ENCODE assay signal across 8 cellular contexts in the genomic region with DNA sequence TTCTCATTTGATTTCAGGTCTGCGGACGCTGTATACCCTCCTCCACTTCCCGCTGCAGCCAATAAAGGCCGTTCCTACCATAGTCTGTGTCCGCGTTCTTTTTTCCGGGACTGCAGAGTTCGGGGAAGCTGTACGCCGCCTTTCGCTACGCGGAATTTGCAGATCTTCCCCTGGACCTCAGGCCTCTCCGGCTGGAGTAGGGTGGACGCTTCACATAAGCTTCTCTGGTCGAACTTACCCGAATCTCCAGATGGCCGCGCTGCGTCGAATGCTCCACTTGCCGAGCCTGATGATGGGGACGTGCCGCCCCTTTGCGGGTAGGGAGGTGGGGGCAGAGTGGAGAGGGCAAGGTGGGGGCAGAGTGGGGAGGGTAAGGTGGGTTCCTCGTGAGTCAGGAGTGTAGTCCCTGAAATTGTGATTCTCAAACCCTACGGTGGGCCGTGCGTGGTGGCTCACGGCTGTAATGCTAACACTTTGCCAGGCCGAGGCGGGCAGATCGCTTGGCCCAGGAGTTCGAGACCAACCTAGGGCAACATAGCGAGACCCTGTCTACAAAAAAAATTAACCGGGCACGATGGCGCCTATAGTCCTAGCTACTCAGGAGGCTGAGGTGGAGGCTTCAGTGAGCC. TPM values are rescaled to one million over a fixed set of nuclear protein-coding genes. Genes with fewer than 3 reads are reported as not detected.
A peak's percentile ranks its signal among the peaks of the same experiment; 100 is the strongest.
DNase-seq lines count a peak whose midpoint lies in the region; ATAC-seq and TF ChIP-seq lines count a peak whose summit lies in the region.

No MANE protein-coding gene starts in this region.

- H3K4me1 ChIP-seq in CD8-positive, alpha-beta memory T cell (ENCODE audit: insufficient read depth, low read length), result peaks cover 30% of the 10 kb centered on the region
- peaks cover 38% of the 10 kb centered on the region for H3K4me1 ChIP-seq in Loucy (ENCODE audit: insufficient read depth, low read length, poor library complexity, severe bottlenecking)
- peaks cover 9% of the 10 kb centered on the region for H3K4me1 ChIP-seq in mesodermal cell (ENCODE audit: control insufficient read depth, insufficient read depth, low read length, poor library complexity, severe bottlenecking)

- peak overlapping the region; percentile 94 to 99 (median 96) for H3K27ac Mint-ChIP-seq in CD8-positive, alpha-beta memory T cell
- peak overlapping the region; percentile 97 for H3K27ac Mint-ChIP-seq in activated CD4-positive, alpha-beta memory T cell treated with anti-CD3 and anti-CD28 coated beads for 36 hours

- intact Hi-C loops in activated CD4-positive, alpha-beta memory T cell treated with anti-CD3 and anti-CD28 coated beads for 36 hours (cut with micrococcal nuclease), result loop anchor here (1.0 to 2.0 kb wide), 7 partner anchors 12 to 167 kb away; partner anchors contain the start of genes EML3, INTS5, MTA2 and ROM1

- peaks cover 20% of the 10 kb centered on the region for H4K20me1 ChIP-seq in Loucy (ENCODE audit: insufficient read depth, low read length, poor library complexity, severe bottlenecking)

- peak overlapping the region; percentile 89 for H3K27ac ChIP-seq in CD8-positive, alpha-beta memory T cell (ENCODE audit: low read depth, low read length)
- peak overlapping the region; percentile 91 for H3K27ac ChIP-seq in mesodermal cell (ENCODE audit: low read depth, low read length, severe bottlenecking)

- ATAC-seq in GM21619 (IDR thresholded peaks at IDR 0.05; ENCODE audit: unreplicated experiment), result peak; percentile 3

- peaks cover 64% of the 10 kb centered on the region for H3K79me2 ChIP-seq in Loucy (ENCODE audit: insufficient read depth, low read length)

- peak overlapping the region; percentile 79 for H3K4me2 ChIP-seq in Loucy (ENCODE audit: low read depth, low read length, poor library complexity, severe bottlenecking)

- no peaks in the 10 kb centered on the region for H3K9me3 Mint-ChIP-seq in CD8-positive, alpha-beta memory T cell
- H3K9me3 Mint-ChIP-seq in activated CD4-positive, alpha-beta memory T cell treated with anti-CD3 and anti-CD28 coated beads for 36 hours, result no peaks in the 10 kb centered on the region

- 3% methylated on average over 25 to 37 of the region's 38 CpGs for WGBS in mesodermal cell (ENCODE audit: insufficient coverage in 2 of 2), 2 experiments

- H3K36me3 Mint-ChIP-seq in CD8-positive, alpha-beta memory T cell, result peaks cover 0 to 49% (median 4%) of the 10 kb centered on the region in 3 donors
- peaks cover 41% of the 10 kb centered on the region for H3K36me3 Mint-ChIP-seq in activated CD4-positive, alpha-beta memory T cell treated with anti-CD3 and anti-CD28 coated beads for 36 hours

- CTCF ChIA-PET in CD8-positive, alpha-beta memory T cell (lab: Charles Lee), result interaction anchor here (0.7 to 3.4 kb wide), 22 partner anchors 10 to 282 kb away, joined by 3 to 44 read pairs (median 4); partner anchors contain the start of genes EEF1G, EML3, GANAB and INTS5
- CTCF ChIA-PET in activated CD4-positive, alpha-beta memory T cell treated with anti-CD3 and anti-CD28 coated beads for 36 hours (lab: Charles Lee), result interaction anchor here (0.7 to 2.5 kb wide), 21 partner anchors 8 to 1306 kb away, joined by 3 to 19 read pairs (median 5); partner anchors contain the start of genes B3GAT3, EML3, HNRNPUL2 and INTS5

- peak; percentile 53 to 84 (median 57) for DNase-seq in CD8-positive, alpha-beta memory T cell
- DNase-seq in activated CD4-positive, alpha-beta memory T cell treated with anti-CD3 and anti-CD28 coated beads for 36 hours, result peak; percentile 74
- peak; percentile 69 for DNase-seq in ecto neural progenitor cell (ENCODE audit: low spot score)
- peak; percentile 68 to 78 for DNase-seq in stimulated activated CD8-positive, alpha-beta memory T cell treated with anti-CD3 and anti-CD28 coated beads, Interleukin-7, amount 100 ng/mL, for 4 hours (ENCODE audit: low read depth in 2 of 2)
- DNase-seq in OCI-M2 (lab: John Stamatoyannopoulos, UW; ENCODE audit: unreplicated experiment), result no peak

- TF ChIP-seq CTCF in Loucy (conservative IDR thresholded peaks at IDR 0.05; ENCODE audit: low read length), result no peak

- peak overlapping the region; percentile 98 for H3K4me3 ChIP-seq in CD8-positive, alpha-beta memory T cell (ENCODE audit: low read length)
- peak overlapping the region; percentile 98 for H3K4me3 ChIP-seq in Loucy (ENCODE audit: low read length, poor library complexity, severe bottlenecking)
- H3K4me3 ChIP-seq in mesodermal cell (ENCODE audit: extremely low read depth, insufficient read depth, low read length, poor library complexity, severe bottlenecking), result peak overlapping the region; percentile 82

- H3K4me3 Mint-ChIP-seq in CD8-positive, alpha-beta memory T cell, result peak overlapping the region; percentile 96 to 100 (median 97)
- H3K4me3 Mint-ChIP-seq in activated CD4-positive, alpha-beta memory T cell treated with anti-CD3 and anti-CD28 coated beads for 36 hours, result peak overlapping the region; percentile 98

- H2AFZ ChIP-seq in Loucy (ENCODE audit: low read length), result no peak overlapping the region

- no peaks in the 10 kb centered on the region for H3K27me3 ChIP-seq in CD8-positive, alpha-beta memory T cell (ENCODE audit: insufficient read depth, low read length, poor library complexity, severe bottlenecking)
- no peaks in the 10 kb centered on the region for H3K27me3 ChIP-seq in Loucy (ENCODE audit: insufficient read depth, low read length, poor library complexity, severe bottlenecking)

- no peaks in the 10 kb centered on the region for H3K9me2 ChIP-seq in Loucy (replicated peaks; ENCODE audit: low read depth, low read length)

- H3K27me3 Mint-ChIP-seq in CD8-positive, alpha-beta memory T cell, result peaks cover 0 to 4% of the 10 kb centered on the region in 2 donors
- no peaks in the 10 kb centered on the region for H3K27me3 Mint-ChIP-seq in activated CD4-positive, alpha-beta memory T cell treated with anti-CD3 and anti-CD28 coated beads for 36 hours

- peaks cover 9% of the 10 kb centered on the region; the same call in 1 of the 2 replicates for H3F3A ChIP-seq in Loucy (ENCODE audit: low read depth)

- POLR2A ChIA-PET in CD8-positive, alpha-beta memory T cell (lab: Charles Lee), result interaction anchor here (0.5 to 4.6 kb wide), 34 partner anchors 8 to 256 kb away, joined by 3 to 71 read pairs (median 7); partner anchors contain the start of genes B3GAT3, BSCL2, EEF1G and GANAB
- POLR2A ChIA-PET in activated CD4-positive, alpha-beta memory T cell treated with anti-CD3 and anti-CD28 coated beads for 36 hours (lab: Charles Lee), result interaction anchor here (0.6 to 5.4 kb wide), 33 partner anchors 9 to 237 kb away, joined by 3 to 71 read pairs (median 10); partner anchors contain the start of genes B3GAT3, EEF1G, EML3 and GANAB

- H3K4me1 Mint-ChIP-seq in CD8-positive, alpha-beta memory T cell, result peaks cover 37 to 58% (median 37%) of the 10 kb centered on the region in 3 donors
- peaks cover 43% of the 10 kb centered on the region for H3K4me1 Mint-ChIP-seq in activated CD4-positive, alpha-beta memory T cell treated with anti-CD3 and anti-CD28 coated beads for 36 hours (ENCODE audit: low read depth)

- no peaks in the 10 kb centered on the region for H3K9me3 ChIP-seq in CD8-positive, alpha-beta memory T cell (ENCODE audit: low read length)
- H3K9me3 ChIP-seq in Loucy (ENCODE audit: insufficient read depth, low read depth, low read length) (no peaks in the 10 kb centered on the region), mesodermal cell (ENCODE audit: control insufficient read depth, low read length) (no peaks in the 10 kb centered on the region)

- H3K9ac ChIP-seq in Loucy (ENCODE audit: low read depth, low read length, poor library complexity, severe bottlenecking), result peak overlapping the region; percentile 89

- peaks cover 18% of the 10 kb centered on the region for H3K36me3 ChIP-seq in CD8-positive, alpha-beta memory T cell (ENCODE audit: insufficient read depth, low read length)
- H3K36me3 ChIP-seq in Loucy (ENCODE audit: insufficient read depth, low read length), result peaks cover 5% of the 10 kb centered on the region; the same call in 1 of the 2 replicates
- peaks cover 44% of the 10 kb centered on the region for H3K36me3 ChIP-seq in mesodermal cell (ENCODE audit: control insufficient read depth, insufficient read depth, low read length)

RNA-seq across cellular contexts. Expression of gene CSKMT, which starts 0.6 kb away (rescaled TPM):
- total RNA-seq in CD8-positive, alpha-beta memory T cell, result 10 to 100 TPM; 43.1 to 48.3 TPM
- polyA plus RNA-seq in CD8-positive, alpha-beta memory T cell, result 3.6 TPM
- 10 to 100 TPM; 27.7 to 33.9 TPM for total RNA-seq in activated CD4-positive, alpha-beta memory T cell treated with anti-CD3 and anti-CD28 coated beads for 36 hours
- 92.9 TPM for polyA plus RNA-seq in mesodermal cell (2013, experiment 1 of 2)
- 136 TPM for polyA plus RNA-seq in mesodermal cell (2013, experiment 2 of 2)

RNA-seq across cellular contexts. Expression of gene C11orf98, which starts 0.7 kb away (rescaled TPM):
- total RNA-seq in CD8-positive, alpha-beta memory T cell, result 100 to 1,000 TPM; 178 to 182 TPM
- polyA plus RNA-seq in CD8-positive, alpha-beta memory T cell, result 118 TPM
- 100 to 1,000 TPM; 107 to 110 TPM for total RNA-seq in activated CD4-positive, alpha-beta memory T cell treated with anti-CD3 and anti-CD28 coated beads for 36 hours
- polyA plus RNA-seq in mesodermal cell (2013, experiment 1 of 2), result 102 TPM
- 96.4 TPM for polyA plus RNA-seq in mesodermal cell (2013, experiment 2 of 2)

RNA-seq across cellular contexts. Expression of gene UQCC3, which starts 5.7 kb away (rescaled TPM):
- total RNA-seq in CD8-positive, alpha-beta memory T cell, result 1 to 10 TPM; 7.1 to 7.5 TPM
- 11.2 TPM for polyA plus RNA-seq in CD8-positive, alpha-beta memory T cell
- total RNA-seq in activated CD4-positive, alpha-beta memory T cell treated with anti-CD3 and anti-CD28 coated beads for 36 hours, result 1 to 10 TPM; 6.0 to 6.2 TPM
- 8.3 TPM for polyA plus RNA-seq in mesodermal cell (2013, experiment 1 of 2)
- 7.2 TPM for polyA plus RNA-seq in mesodermal cell (2013, experiment 2 of 2)

RNA-seq across cellular contexts. Expression of gene LBHD1, which starts 6.3 kb away (rescaled TPM):
- total RNA-seq in CD8-positive, alpha-beta memory T cell, result 10 to 100 TPM; 22.6 to 22.9 TPM
- 7.6 TPM for polyA plus RNA-seq in CD8-positive, alpha-beta memory T cell
- 10 to 100 TPM; 10.8 to 14.1 TPM for total RNA-seq in activated CD4-positive, alpha-beta memory T cell treated with anti-CD3 and anti-CD28 coated beads for 36 hours
- 5.1 TPM for polyA plus RNA-seq in mesodermal cell (2013, experiment 1 of 2)
- 3.6 TPM for polyA plus RNA-seq in mesodermal cell (2013, experiment 2 of 2)

RNA-seq across cellular contexts. Expression of gene INTS5, which starts 12.6 kb away (rescaled TPM):
- total RNA-seq in CD8-positive, alpha-beta memory T cell, result 10 to 100 TPM; 41.3 to 45.9 TPM
- 45.2 TPM for polyA plus RNA-seq in CD8-positive, alpha-beta memory T cell
- 10 to 100 TPM; 30.2 to 30.8 TPM for total RNA-seq in activated CD4-positive, alpha-beta memory T cell treated with anti-CD3 and anti-CD28 coated beads for 36 hours
- polyA plus RNA-seq in mesodermal cell (2013, experiment 1 of 2), result 14.9 TPM
- polyA plus RNA-seq in mesodermal cell (2013, experiment 2 of 2), result 12.7 TPM
